9 cellular contexts compared by ENCODE assay signal in the genomic region with DNA sequence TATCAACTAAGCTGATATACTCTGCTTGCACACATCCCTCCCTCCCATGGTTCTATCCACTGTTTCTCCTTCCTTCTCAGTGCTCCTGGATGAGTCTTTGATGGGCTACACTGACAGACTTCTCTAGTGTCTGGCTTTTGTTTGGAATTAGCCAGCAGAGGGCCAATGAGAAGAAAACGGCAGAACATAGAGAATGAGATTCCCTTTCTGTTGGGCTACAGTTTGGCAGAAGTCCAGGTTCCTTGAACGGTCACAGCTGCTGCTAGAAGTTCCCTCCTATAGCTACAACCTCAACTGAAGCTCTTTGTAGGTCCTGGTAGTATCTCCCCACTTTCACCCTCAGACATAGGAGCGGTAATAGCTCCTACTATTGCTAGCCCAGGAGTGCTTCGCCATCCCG.
DNase-seq lines count a peak whose midpoint lies in the region; ATAC-seq and TF ChIP-seq lines count a peak whose summit lies in the region.
"Had no signal": no experiment of that assay in that cellular context is flagged by ENCODE, and none has a peak within 500 bp of the region (broad histone marks: within the 10 kb centered on the region; RNA-seq: fewer than 3 reads in every experiment).

No MANE protein-coding gene starts in this region.

- TF ChIP-seq POLR2A in heart left ventricle (IDR thresholded peaks at IDR 0.05) (no peak), upper lobe of left lung (IDR thresholded peaks at IDR 0.05) (no peak)

- intact Hi-C loops in heart left ventricle (cut with DNase I) (loop anchor here in 1 of 10 donors (10.0 kb wide), 1 partner anchor 235 kb away; no protein-coding TSS in a partner anchor), Right ventricle myocardium inferior (cut with DNase I) (no loop called here)

- TF ChIP-seq CTCF in heart left ventricle (IDR thresholded peaks at IDR 0.05): peak in 4 of 12 donors; percentile 14 to 37 (median 23)
- peak; percentile 4 for TF ChIP-seq CTCF in foreskin fibroblast (IDR thresholded peaks at IDR 0.05; ENCODE audit: low read depth, low read length)
- no peak for TF ChIP-seq CTCF in upper lobe of left lung (IDR thresholded peaks at IDR 0.05)

- DNase-seq in heart left ventricle (peak in 4 of 5 donors; percentile 22 to 31 (median 24)), Right ventricle myocardium inferior (ENCODE audit: missing footprints) (no peak), OCI-M1 (lab: John Stamatoyannopoulos, UW) (peak; percentile 42), foreskin fibroblast (peak; percentile 30 to 65), upper lobe of left lung (no peak), activated gamma-delta T cell treated with Interleukin-2 at 50 U/mL for 16 hours (no peak)

- no peak overlapping the region for H3K4me3 ChIP-seq in heart left ventricle
- no peak overlapping the region for H3K4me3 ChIP-seq in foreskin fibroblast (ENCODE audit: low read depth in 1 of 2, low read length in 2 of 2)
- no peak overlapping the region for H3K4me3 ChIP-seq in upper lobe of left lung

- ATAC-seq in heart left ventricle (peak in 2 of 4 donors; percentile 22 to 24), Right ventricle myocardium inferior (no peak), upper lobe of left lung (ENCODE audit: low FRiP score in 2 of 2) (no peak), HG03432 (IDR thresholded peaks at IDR 0.05; ENCODE audit: unreplicated experiment) (no peak)
- ATAC-seq in activated CD4-positive, CD25-positive, alpha-beta regulatory T cell treated with anti-CD3 and anti-CD28 coated beads, Interleukin-2, amount 50 U/mL, for 24 hours: no peak

- no peaks in the 10 kb centered on the region for H3K36me3 ChIP-seq in heart left ventricle
- no peaks in the 10 kb centered on the region for H3K36me3 ChIP-seq in upper lobe of left lung

- H3K27me3 ChIP-seq in heart left ventricle: no peaks in the 10 kb centered on the region
- H3K27me3 ChIP-seq in upper lobe of left lung: no peaks in the 10 kb centered on the region

- H3K27ac ChIP-seq in heart left ventricle: no peak overlapping the region
- H3K27ac ChIP-seq in upper lobe of left lung: no peak overlapping the region
- H3K27ac ChIP-seq: KMS-11 had no signal

- WGBS in heart left ventricle, 4 donors: 52 to 54% (median 53%) methylated on average over 5 of the region's 5 CpGs
- WGBS in upper lobe of left lung, 2 donors: 72 to 74% methylated on average over 5 of the region's 5 CpGs

- TF ChIP-seq EP300 in upper lobe of left lung (IDR thresholded peaks at IDR 0.05): no peak

- H3K9me3 ChIP-seq in heart left ventricle (no peaks in the 10 kb centered on the region), upper lobe of left lung (no peaks in the 10 kb centered on the region)

- H3K4me1 ChIP-seq in heart left ventricle (peaks cover 0 to 5% (median 0%) of the 10 kb centered on the region in 12 donors), upper lobe of left lung (no peaks in the 10 kb centered on the region)

Comparison
In these comparisons a context has a peak if more than half of its experiments do, and no peak if none do; other contexts are left out.
1. DNase-seq: peak in heart left ventricle (4 of 5), OCI-M1 (single experiment) and foreskin fibroblast (2 of 2); none in Right ventricle myocardium inferior (single experiment), upper lobe of left lung (0 of 2) and activated gamma-delta T cell treated with Interleukin-2 at 50 U/mL for 16 hours (single experiment).